9 cellular contexts compared by ENCODE assay signal in genomic region chr11:128517457-128518230, GRCh38.
DNase-seq lines count a peak whose midpoint lies in the region; TF ChIP-seq lines count a peak whose summit lies in the region.
"Had no signal": no experiment of that assay in that cellular context is flagged by ENCODE, and none has a peak within 500 bp of the region (broad histone marks: within the 10 kb centered on the region; RNA-seq: fewer than 3 reads in every experiment).

No MANE protein-coding gene starts in this region.

- POLR2A ChIA-PET in AG04449 (lab: Yijun Ruan, JAX): interaction anchor here (0.7 to 2.3 kb wide), 5 partner anchors 9 to 220 kb away, joined by 3 to 10 read pairs (median 4); no protein-coding TSS in a partner anchor

- peaks cover 36% of the 10 kb centered on the region for H3K4me1 ChIP-seq in mucosa of stomach (ENCODE audit: control insufficient read depth, insufficient read depth, low read length)

- TF ChIP-seq CTCF in AG04449 (IDR thresholded peaks at IDR 0.05; ENCODE audit: insufficient read depth, low read length, missing control alignments) (no peak), GM13976 (IDR thresholded peaks at IDR 0.05; ENCODE audit: borderline replicate concordance, control extremely low read depth, extremely low read depth, insufficient read depth, missing control alignments) (no peak)

- H3K9me3 ChIP-seq in mucosa of stomach (ENCODE audit: control insufficient read depth, low read length): no peaks in the 10 kb centered on the region

- H3K9ac ChIP-seq in mucosa of stomach (ENCODE audit: low read length): peak overlapping the region; percentile 19

- CTCF ChIA-PET in AG04449 (lab: Yijun Ruan, JAX): interaction anchor here (0.6 to 8.0 kb wide), 13 partner anchors 11 to 360 kb away, joined by 3 to 106 read pairs (median 4); no protein-coding TSS in a partner anchor

- DNase-seq in AG04449 (ENCODE audit: low read depth, low spot score): no peak
- peak; percentile 71 for DNase-seq in HCEC 1CT
- peak; percentile 80 for DNase-seq in astrocyte of the hippocampus (ENCODE audit: low read depth, low spot score)
- no peak for DNase-seq in activated CD4-positive, CD25-positive, alpha-beta regulatory T cell treated with anti-CD3 and anti-CD28 coated beads, Interleukin-2, amount 50 U/mL, for 72 hours
- DNase-seq in GM13976 (ENCODE audit: low spot score): no peak
- no peak for DNase-seq in stimulated activated CD4-positive, alpha-beta T cell treated with anti-CD3 and anti-CD28 coated beads, Interleukin-12 subunit alpha, Interleukin-12 subunit beta, amount 100 ng/mL, for 4 hours
- no peak for DNase-seq in stimulated activated CD4-positive, alpha-beta T cell treated with anti-CD3 and anti-CD28 coated beads, Interleukin-15, amount 100 ng/mL, for 24 hours

- peak overlapping the region; percentile 82 for H3K4me3 ChIP-seq in AG04449 (ENCODE audit: low read depth, low read length)
- no peak overlapping the region for H3K4me3 ChIP-seq in mucosa of stomach (ENCODE audit: low read length)
- H3K4me3 ChIP-seq: SK-N-MC had no signal

- no peaks in the 10 kb centered on the region for H3K27me3 ChIP-seq in mucosa of stomach (ENCODE audit: control insufficient read depth, insufficient read depth, low read length)

- in situ Hi-C loops in GM13976 (cut with MboI; ENCODE audit: low sequenced_read_pairs, unreplicated experiment): no loop called here

- H3K36me3 ChIP-seq in mucosa of stomach (ENCODE audit: control insufficient read depth, insufficient read depth, low read length): no peaks in the 10 kb centered on the region

Comparison
In these comparisons a context has a peak if more than half of its experiments do, and no peak if none do; other contexts are left out.
1. DNase-seq: peak in HCEC 1CT (single experiment) and astrocyte of the hippocampus (single experiment); none in AG04449 (single experiment), activated CD4-positive, CD25-positive, alpha-beta regulatory T cell treated with anti-CD3 and anti-CD28 coated beads, Interleukin-2, amount 50 U/mL, for 72 hours (single experiment), GM13976 (single experiment), stimulated activated CD4-positive, alpha-beta T cell treated with anti-CD3 and anti-CD28 coated beads, Interleukin-12 subunit alpha, Interleukin-12 subunit beta, amount 100 ng/mL, for 4 hours (single experiment) and stimulated activated CD4-positive, alpha-beta T cell treated with anti-CD3 and anti-CD28 coated beads, Interleukin-15, amount 100 ng/mL, for 24 hours (single experiment).